32 cellular contexts compared by ENCODE assay signal in genomic region chr19:35818445-35818844, GRCh38. TPM values are rescaled to one million over a fixed set of nuclear protein-coding genes. Genes with fewer than 3 reads are reported as not detected.
"Had no signal": no experiment of that assay in that cellular context is flagged by ENCODE, and none has a peak within 500 bp of the region (broad histone marks: within the 10 kb centered on the region; RNA-seq: fewer than 3 reads in every experiment).

No MANE protein-coding gene starts in this region.

- FAIRE-seq: pancreas, small intestine, urothelium cell line had no signal

- H3K27ac Mint-ChIP-seq: mesothelial cell of epicardium; naive B cell; nephron; stimulated activated effector memory CD8-positive, alpha-beta T cell treated with anti-CD3 and anti-CD28 coated beads, Interleukin-12 subunit alpha, Interleukin-12 subunit beta, amount 100 ng/mL, for 72 hours; stimulated activated naive CD8-positive, alpha-beta T cell treated with anti-CD3 and anti-CD28 coated beads, Interleukin-15, Interleukin-2, amounts not matched to agents 100 ng/mL and 50 ng/mL, for 24 hours had no signal

- H3K9me3 ChIP-seq: left ventricle myocardium inferior, pancreas, prostate gland, sigmoid colon, spleen, suprapubic skin, thoracic aorta, tibial artery, upper lobe of right lung had no signal

- H3K27ac ChIP-seq: hepatocyte, left ventricle myocardium inferior, pancreas, prostate gland, sigmoid colon, spleen, suprapubic skin, thoracic aorta, tibial artery, upper lobe of right lung had no signal

- H3K36me3 Mint-ChIP-seq: mesothelial cell of epicardium; naive B cell; stimulated activated effector memory CD8-positive, alpha-beta T cell treated with anti-CD3 and anti-CD28 coated beads, Interleukin-12 subunit alpha, Interleukin-12 subunit beta, amount 100 ng/mL, for 72 hours had no signal

- H3K4me1 Mint-ChIP-seq: mesothelial cell of epicardium; nephron; stimulated activated effector memory CD8-positive, alpha-beta T cell treated with anti-CD3 and anti-CD28 coated beads, Interleukin-12 subunit alpha, Interleukin-12 subunit beta, amount 100 ng/mL, for 72 hours had no signal

- H3K4me1 ChIP-seq: left ventricle myocardium inferior, pancreas, prostate gland, sigmoid colon, spleen, suprapubic skin, tibial artery, upper lobe of right lung had no signal

- H3K36me3 ChIP-seq: left ventricle myocardium inferior, pancreas, prostate gland, sigmoid colon, spleen, suprapubic skin, thoracic aorta, tibial artery, upper lobe of right lung had no signal

- H3K4me3 Mint-ChIP-seq: mesothelial cell of epicardium; naive B cell; nephron; neural crest cell; stimulated activated effector memory CD8-positive, alpha-beta T cell treated with anti-CD3 and anti-CD28 coated beads, Interleukin-12 subunit alpha, Interleukin-12 subunit beta, amount 100 ng/mL, for 72 hours; stimulated activated naive CD8-positive, alpha-beta T cell treated with anti-CD3 and anti-CD28 coated beads, Interleukin-15, Interleukin-2, amounts not matched to agents 100 ng/mL and 50 ng/mL, for 24 hours had no signal

- DNase-seq: islet precursor cell; left ventricle myocardium inferior; mesendoderm; naive B cell; nucleus accumbens; pancreas; retina; right cardiac atrium; sigmoid colon; small intestine; spleen; stimulated activated CD4-positive, alpha-beta T cell treated with anti-CD3 and anti-CD28 coated beads, Interleukin-4, amount 100 ng/mL, for 24 hours; stimulated activated naive CD4-positive, alpha-beta T cell; tibial artery; trophoblast cell; upper lobe of right lung had no signal

- H3K4me3 ChIP-seq: hepatocyte, left ventricle myocardium inferior, lung, pancreas, prostate gland, sigmoid colon, spleen, suprapubic skin, thoracic aorta, tibial artery, upper lobe of right lung had no signal

- H3K79me2 ChIP-seq: hepatocyte had no signal

- H2AFZ ChIP-seq: hepatocyte had no signal

- ATAC-seq: pancreas; right cardiac atrium; stimulated activated effector memory CD8-positive, alpha-beta T cell treated with anti-CD3 and anti-CD28 coated beads, Interleukin-12 subunit alpha, Interleukin-12 subunit beta, amount 100 ng/mL, for 72 hours; upper lobe of right lung had no signal

- H3K9me3 Mint-ChIP-seq: mesothelial cell of epicardium; nephron; neural crest cell; stimulated activated effector memory CD8-positive, alpha-beta T cell treated with anti-CD3 and anti-CD28 coated beads, Interleukin-12 subunit alpha, Interleukin-12 subunit beta, amount 100 ng/mL, for 72 hours; stimulated activated naive CD8-positive, alpha-beta T cell treated with anti-CD3 and anti-CD28 coated beads, Interleukin-15, Interleukin-2, amounts not matched to agents 100 ng/mL and 50 ng/mL, for 24 hours had no signal

- H3K4me2 ChIP-seq: hepatocyte had no signal

- H3K27me3 ChIP-seq: hepatocyte, pancreas had no signal

RNA-seq across cellular contexts. Expression of gene PRODH2, which starts 5.8 kb away (rescaled TPM):
- total RNA-seq: kidney epithelial cell, left ventricle myocardium inferior, lower leg skin, lung, mesothelial cell of epicardium, mononuclear cell, neural crest cell, osteoblast, prostate gland, right cardiac atrium, sigmoid colon, spleen, subcutaneous adipose tissue, suprapubic skin, thoracic aorta, upper lobe of right lung had no signal
- polyA plus RNA-seq: lung, right cardiac atrium, sigmoid colon had no signal

RNA-seq across cellular contexts. Expression of gene NPHS1, which starts 33.9 kb away (rescaled TPM):
- total RNA-seq: left ventricle myocardium inferior, lower leg skin, mononuclear cell, neural crest cell, osteoblast, right cardiac atrium, sigmoid colon, subcutaneous adipose tissue, suprapubic skin, thoracic aorta, upper lobe of right lung had no signal
- polyA plus RNA-seq: right cardiac atrium had no signal

RNA-seq across cellular contexts. Expression of gene KIRREL2, which starts 38.3 kb away (rescaled TPM):
- total RNA-seq: left ventricle myocardium inferior, osteoblast, right cardiac atrium, subcutaneous adipose tissue, suprapubic skin, upper lobe of right lung had no signal
- polyA plus RNA-seq: right cardiac atrium had no signal

RNA-seq across cellular contexts. Expression of gene APLP1, which starts 49.9 kb away (rescaled TPM):
- total RNA-seq: mononuclear cell had no signal
